8 cellular contexts compared by ENCODE assay signal in the genomic region with DNA sequence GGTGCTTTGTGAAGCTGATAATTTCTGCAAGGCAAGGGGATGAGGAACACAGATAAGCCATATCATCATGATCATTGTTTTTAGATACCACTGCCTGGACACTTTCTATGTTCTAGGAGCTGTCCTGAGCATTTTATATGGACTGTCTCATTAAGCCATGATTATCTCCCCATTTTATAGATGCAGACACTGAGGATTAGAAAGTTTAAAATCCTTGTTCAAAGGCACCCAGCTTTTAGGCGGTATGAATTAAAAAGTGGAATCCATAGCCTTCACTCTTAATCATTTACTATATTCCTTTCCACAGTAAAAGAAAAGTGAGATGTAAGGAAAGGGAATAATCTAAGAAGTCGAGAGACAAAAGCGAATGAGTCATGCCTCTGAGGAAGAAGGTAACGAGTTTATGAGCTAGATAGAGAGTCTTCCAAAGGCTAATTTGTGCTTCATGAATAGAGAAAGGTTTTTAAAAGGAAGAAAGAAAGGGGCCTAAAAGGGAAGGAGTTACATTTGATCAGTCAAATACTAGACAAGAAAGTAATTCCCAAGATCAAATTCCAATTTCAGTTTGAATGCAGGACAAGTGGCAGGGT.
"Had no signal": no experiment of that assay in that cellular context is flagged by ENCODE, and none has a peak within 500 bp of the region (broad histone marks: within the 10 kb centered on the region; RNA-seq: fewer than 3 reads in every experiment).

No MANE protein-coding gene starts in this region.

- FAIRE-seq: G401.6, GM12878, GM12891, GM12892, GM18507, GM19239 had no signal

- H3K4me3 ChIP-seq: GM12878 had no signal

- DNase-seq: GDM1, GF-D8 had no signal

- ATAC-seq: GM12878 had no signal
